In genomic region chr5:9361835-9362234, GRCh38 we compare ENCODE assay signal across 9 cellular contexts.
DNase-seq lines count a peak whose midpoint lies in the region; ATAC-seq, FAIRE-seq and TF ChIP-seq lines count a peak whose summit lies in the region.
"Had no signal": no experiment of that assay in that cellular context is flagged by ENCODE, and none has a peak within 500 bp of the region (broad histone marks: within the 10 kb centered on the region; RNA-seq: fewer than 3 reads in every experiment).

No MANE protein-coding gene starts in this region.

- H3K4me2 ChIP-seq in mammary epithelial cell (ENCODE audit: insufficient read depth, low read depth, low read length) (no peak overlapping the region), HepG2 (ENCODE audit: low read depth, low read length) (no peak overlapping the region)

- TF ChIP-seq CTCF in Panc1 (IDR thresholded peaks at IDR 0.05) (peak; percentile 71), mammary epithelial cell (conservative IDR thresholded peaks at IDR 0.05 in 1 of 2, IDR thresholded peaks at IDR 0.05 in 1 of 2; ENCODE audit: extremely low read depth in 1 of 2, insufficient read depth in 1 of 2, low read depth in 1 of 2, low read length in 2 of 2) (peak; percentile 85 to 92), HepG2 (CRISPR knock-in tag; IDR thresholded peaks at IDR 0.05) (peak; percentile 74), transverse colon (IDR thresholded peaks at IDR 0.05) (peak; percentile 56 to 70 (median 65))

- intact Hi-C loops in Panc1 (cut with micrococcal nuclease; ENCODE audit: unreplicated experiment) (no loop called here), mammary epithelial cell (cut with micrococcal nuclease) (loop anchor here (1.0 kb wide), 2 partner anchors 137 to 182 kb away; no protein-coding TSS in a partner anchor), HepG2 (cut with micrococcal nuclease; ENCODE audit: unreplicated experiment) (loop anchor here (1.0 kb wide), 1 partner anchor 182 kb away; no protein-coding TSS in a partner anchor), transverse colon (cut with DNase I; ENCODE audit: low total_unique reads) (loop anchor here (10.0 kb wide), 1 partner anchor 183 kb away; the partner anchor contains the start of gene SEMA5A)

- CTCF ChIA-PET in Panc1 (lab: Charles Lee), result no interaction called here
- CTCF ChIA-PET in mammary epithelial cell (lab: Charles Lee; ENCODE audit: low non-redundant PET), result interaction anchor here (1.0 kb wide), 1 partner anchor 473 kb away, joined by 7 read pairs; no protein-coding TSS in a partner anchor
- CTCF ChIA-PET in HepG2 (lab: Yijun Ruan, JAX; ENCODE audit: low intra/inter-chr PET ratio, low total read pairs), result interaction anchor here (1.7 kb wide), 1 partner anchor 182 kb away, joined by 4 read pairs; no protein-coding TSS in a partner anchor

- H3K27me3 ChIP-seq in Panc1 (ENCODE audit: control insufficient read depth, insufficient read depth, low read length) (no peaks in the 10 kb centered on the region), mammary epithelial cell (ENCODE audit: insufficient read depth, low read length) (no peaks in the 10 kb centered on the region), HepG2 (ENCODE audit: control insufficient read depth in 1 of 2, insufficient read depth in 2 of 2, low read length in 2 of 2) (no peaks in the 10 kb centered on the region; a peak in 1 of 5 replicates), transverse colon (no peaks in the 10 kb centered on the region)

- in situ Hi-C loops in Panc1 (cut with HindIII; ENCODE audit: low pct_unique_long_range_greater_than_20kb, low sequenced_read_pairs), result no loop called here
- in situ Hi-C loops in mammary epithelial cell (cut with MboI; ENCODE audit: low sequenced_read_pairs in 2 of 2), result loop anchor here in 1 of 2 donors (25.0 kb wide), 1 partner anchor 175 kb away; the partner anchor contains the start of gene SEMA5A
- in situ Hi-C loops in HepG2 (cut with HindIII; ENCODE audit: extremely low pct_ligation_motif_present, low pct_unique_long_range_greater_than_20kb), result no loop called here
- in situ Hi-C loops in transverse colon (cut with MboI; ENCODE audit: low pct_ligation_motif_present in 1 of 4, low pct_unique_long_range_greater_than_20kb in 1 of 4, low sequenced_read_pairs in 3 of 4), result loop anchor here in 2 of 4 donors (25.0 kb wide), 1 partner anchor 175 kb away; the partner anchor contains the start of gene SEMA5A (in 2 of the 2)

- dilution Hi-C loops in mammary epithelial cell (cut with HindIII; ENCODE audit: low sequenced_read_pairs), result loop anchor here (25.0 kb wide), 1 partner anchor 175 kb away; the partner anchor contains the start of gene SEMA5A

- no peak for TF ChIP-seq POLR2A in HepG2 (IDR thresholded peaks at IDR 0.05; ENCODE audit: insufficient read depth in 1 of 2, low read depth in 2 of 2, low read length in 2 of 2)
- TF ChIP-seq POLR2A in transverse colon (IDR thresholded peaks at IDR 0.05), result no peak

- H3K9ac ChIP-seq in mammary epithelial cell (ENCODE audit: insufficient read depth, low read length) (no peak overlapping the region), HepG2 (ENCODE audit: insufficient read depth, low read depth, low read length) (no peak overlapping the region)

- H3K4me3 ChIP-seq in Panc1 (ENCODE audit: low read depth in 2 of 2, low read length in 2 of 2) (no peak overlapping the region), mammary epithelial cell (replicated peaks in 1 of 3; ENCODE audit: insufficient read depth in 1 of 3, low read depth in 2 of 3, low read length in 3 of 3) (no peak overlapping the region), HepG2 (replicated peaks in 1 of 3; ENCODE audit: insufficient read depth in 1 of 3, low read depth in 2 of 3, low read length in 3 of 3) (no peak overlapping the region), transverse colon (no peak overlapping the region)

- TF ChIP-seq EP300 in HepG2 (IDR thresholded peaks at IDR 0.05; ENCODE audit: low read depth in 2 of 2, low read length in 2 of 2), result no peak
- no peak for TF ChIP-seq EP300 in HepG2 (CRISPR knock-in tag; IDR thresholded peaks at IDR 0.05; ENCODE audit: borderline replicate concordance)
- no peak for TF ChIP-seq EP300 in transverse colon (IDR thresholded peaks at IDR 0.05; ENCODE audit: low read depth)

- TF ChIP-seq RAD21 in HepG2 (CRISPR knock-in tag; IDR thresholded peaks at IDR 0.05), result no peak

- H3K27ac ChIP-seq in Panc1 (ENCODE audit: low read length) (no peak overlapping the region), mammary epithelial cell (ENCODE audit: insufficient read depth, low read depth, low read length) (no peak overlapping the region), HepG2 (ENCODE audit: extremely low read length, insufficient read depth, low read length) (no peak overlapping the region), transverse colon (no peak overlapping the region)

- ATAC-seq in GM21381 (IDR thresholded peaks at IDR 0.05; ENCODE audit: unreplicated experiment) (peak; percentile 45), HG03521 (IDR thresholded peaks at IDR 0.05; ENCODE audit: unreplicated experiment) (peak; percentile 68), Panc1 (no peak), HepG2 (peak; percentile 89)

- 53% methylated on average over 8 of the region's 8 CpGs for WGBS in mammary epithelial cell (ENCODE audit: low coverage, missing lambda C conversion rate)
- 0% methylated on average over 8 of the region's 8 CpGs for WGBS in HepG2 (ENCODE audit: low lambda C conversion rate)
- 46% methylated on average over 8 of the region's 8 CpGs; no CpG with 5 or more reads in 1 of the 2 donors for WGBS in transverse colon (ENCODE audit: low coverage in 1 of 2), 2 donors

- H3K9me3 ChIP-seq in Panc1 (ENCODE audit: control insufficient read depth, insufficient read depth, low read depth, low read length), result no peaks in the 10 kb centered on the region
- H3K9me3 ChIP-seq in mammary epithelial cell (replicated peaks; ENCODE audit: insufficient read depth, low read length), result no peaks in the 10 kb centered on the region
- H3K9me3 ChIP-seq in HepG2 (ENCODE audit: low read length), result no peaks in the 10 kb centered on the region
- no peaks in the 10 kb centered on the region for H3K9me3 ChIP-seq in transverse colon

- H3K4me1 ChIP-seq in Panc1 (ENCODE audit: control insufficient read depth, insufficient read depth, low read length) (no peaks in the 10 kb centered on the region), mammary epithelial cell (ENCODE audit: insufficient read depth, low read length) (peaks cover 11% of the 10 kb centered on the region), HepG2 (ENCODE audit: insufficient read depth, low read length) (no peaks in the 10 kb centered on the region), transverse colon (peaks cover 0 to 4% (median 0%) of the 10 kb centered on the region in 4 donors)

- peak; percentile 50 for FAIRE-seq in HepG2 (lab: Jason Lieb, UNC)
- FAIRE-seq: endometrium had no signal

- no peaks in the 10 kb centered on the region for H4K20me1 ChIP-seq in mammary epithelial cell (ENCODE audit: insufficient read depth, low read length)
- no peaks in the 10 kb centered on the region for H4K20me1 ChIP-seq in HepG2 (ENCODE audit: insufficient read depth, low read length)

- H2AFZ ChIP-seq in mammary epithelial cell (ENCODE audit: low read depth, low read length) (no peak overlapping the region), HepG2 (ENCODE audit: low read length) (no peak overlapping the region)

- POLR2A ChIA-PET in Panc1 (lab: Charles Lee), result no interaction called here
- POLR2A ChIA-PET in HepG2 (lab: Yijun Ruan, JAX), result no interaction called here

- peak; percentile 14 for DNase-seq in NCI-H146 (lab: John Stamatoyannopoulos, UW)
- no peak for DNase-seq in NCI-H146 treated with DMSO at 0.1 percent for 48 hours (lab: John Stamatoyannopoulos, UW; ENCODE audit: unreplicated experiment)
- peak; percentile 33 for DNase-seq in Panc1 (ENCODE audit: low read depth, low spot score)
- peak; percentile 66 for DNase-seq in mammary epithelial cell
- peak; percentile 54 for DNase-seq in HepG2 (ENCODE audit: low spot score)
- peak; percentile 60 for DNase-seq in transverse colon

- H3K79me2 ChIP-seq in mammary epithelial cell (ENCODE audit: insufficient read depth, low read length) (no peaks in the 10 kb centered on the region), HepG2 (ENCODE audit: insufficient read depth, low read length) (no peaks in the 10 kb centered on the region)

- BruUV-seq in Panc1 (replicated peaks; lab: Mats Ljungman, UMichigan) (no TSS peak), mammary epithelial cell (replicated peaks; lab: Mats Ljungman, UMichigan) (no TSS peak), HepG2 (replicated peaks; lab: Mats Ljungman, UMichigan) (no TSS peak)

- H3K36me3 ChIP-seq in Panc1 (ENCODE audit: control insufficient read depth, insufficient read depth, low read length) (no peaks in the 10 kb centered on the region), mammary epithelial cell (ENCODE audit: insufficient read depth, low read length) (no peaks in the 10 kb centered on the region), HepG2 (replicated peaks in 1 of 2; ENCODE audit: control insufficient read depth in 1 of 2, insufficient read depth in 2 of 2, low read length in 2 of 2) (no peaks in the 10 kb centered on the region), transverse colon (no peaks in the 10 kb centered on the region)

TF ChIP-seq in HepG2, 621 proteins besides CTCF, POLR2A, EP300 and RAD21:
- TF ChIP-seq SNAI1 (CRISPR knock-in tag; IDR thresholded peaks at IDR 0.05; ENCODE audit: borderline replicate concordance) (no peak), MIXL1 (CRISPR knock-in tag; IDR thresholded peaks at IDR 0.05) (no peak), STAG1 (CRISPR knock-in tag; IDR thresholded peaks at IDR 0.05) (peak; percentile 36; the same call in 1 of the 2 replicates), MTF2 (CRISPR knock-in tag; IDR thresholded peaks at IDR 0.05; ENCODE audit: borderline replicate concordance) (no peak), SMC3 (IDR thresholded peaks at IDR 0.05; ENCODE audit: low read length) (peak; percentile 56), NFATC3 (CRISPR knock-in tag; IDR thresholded peaks at IDR 0.05) (no peak)
